ENCODE assay signal across 3 cellular contexts in the genomic region with DNA sequence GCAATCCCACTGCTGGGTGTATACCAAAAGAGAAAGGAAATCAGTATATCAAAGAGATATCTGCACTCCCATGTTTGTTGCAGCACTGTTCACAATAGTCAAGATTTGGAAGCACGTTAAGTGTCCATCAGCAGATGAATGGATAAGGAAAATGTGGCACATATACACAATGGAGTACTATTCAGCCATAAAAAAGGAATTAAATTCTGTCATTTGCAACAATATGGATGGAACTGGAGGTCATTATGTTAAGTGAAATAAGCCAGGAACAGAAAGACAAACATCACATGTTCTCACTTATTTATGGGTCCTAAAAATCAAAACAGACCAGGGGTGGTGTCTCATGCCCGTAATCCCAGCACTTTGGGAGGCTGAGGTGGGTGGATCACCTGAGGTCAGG. TPM values are rescaled to one million over a fixed set of nuclear protein-coding genes. Genes with fewer than 3 reads are reported as not detected.
"Had no signal": no experiment of that assay in that cellular context is flagged by ENCODE, and none has a peak within 500 bp of the region (broad histone marks: within the 10 kb centered on the region; RNA-seq: fewer than 3 reads in every experiment).

No MANE protein-coding gene starts in this region.

RNA-seq across cellular contexts. Expression of a gene that starts 17.4 kb away (rescaled TPM):
- total RNA-seq: ascending aorta, cardiac septum had no signal

RNA-seq across cellular contexts. Expression of a gene that starts 28.6 kb away (rescaled TPM):
- total RNA-seq: activated T-helper 1 cell treated with anti-CD3 and anti-CD28 coated beads, Interleukin-12 subunit alpha, Interleukin-12 subunit beta, Interleukin-2, Interleukin-4 antibody, amounts not matched to agents 30 ng/mL and 10 ng/mL and 1 ng/mL, durations not matched to agents 14 hours and 24 hours and 36 hours had no signal
